In the genomic region with DNA sequence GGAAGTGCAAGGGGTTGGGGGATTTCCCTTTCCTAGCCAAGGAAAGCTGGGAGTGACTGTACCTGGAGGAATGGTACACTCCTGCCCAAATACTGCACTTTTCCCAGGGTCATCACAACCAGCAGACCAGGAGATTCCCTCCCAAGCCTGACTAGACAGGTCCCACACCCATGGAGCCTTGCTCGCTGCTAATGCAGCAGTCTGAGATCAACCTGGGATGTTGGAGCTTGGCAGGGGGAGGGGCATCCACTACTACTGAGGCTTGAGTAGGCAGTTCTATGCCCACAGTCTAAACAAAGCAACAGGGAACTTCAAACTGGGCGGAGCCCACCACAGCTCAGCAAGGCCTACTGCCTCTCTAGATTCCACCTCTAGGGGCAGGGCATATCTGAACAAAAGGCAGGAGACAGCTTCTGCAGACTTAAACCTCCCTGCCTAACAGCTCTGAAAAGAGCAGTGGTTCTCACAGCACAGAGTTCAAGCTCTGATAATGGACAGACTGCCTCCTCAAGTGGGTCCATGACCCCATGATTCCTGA, we compare ENCODE assay signal across 35 cellular contexts. TPM values are rescaled to one million over a fixed set of nuclear protein-coding genes. Genes with fewer than 3 reads are reported as not detected.
DNase-seq lines count a peak whose midpoint lies in the region; ATAC-seq, FAIRE-seq and TF ChIP-seq lines count a peak whose summit lies in the region.
"Had no signal": no experiment of that assay in that cellular context is flagged by ENCODE, and none has a peak within 500 bp of the region (broad histone marks: within the 10 kb centered on the region; RNA-seq: fewer than 3 reads in every experiment).

No MANE protein-coding gene starts in this region.

- POLR2A ChIA-PET in HepG2 (lab: Yijun Ruan, JAX): no interaction called here

- H2AFZ ChIP-seq in HepG2 (ENCODE audit: low read length): no peak overlapping the region
- H2AFZ ChIP-seq: hepatocyte had no signal

- TF ChIP-seq RAD21 in HepG2 (CRISPR knock-in tag; IDR thresholded peaks at IDR 0.05): no peak

- H3K36me3 ChIP-seq in HepG2 (replicated peaks in 1 of 2; ENCODE audit: control insufficient read depth in 1 of 2, insufficient read depth in 2 of 2, low read length in 2 of 2): no peaks in the 10 kb centered on the region
- H3K36me3 ChIP-seq in right lobe of liver: no peaks in the 10 kb centered on the region
- no peaks in the 10 kb centered on the region for H3K36me3 ChIP-seq in uterus
- H3K36me3 ChIP-seq in gastroesophageal sphincter: no peaks in the 10 kb centered on the region
- H3K36me3 ChIP-seq: brain microvascular endothelial cell, gastrocnemius medialis, HAP-1, ovary, transverse colon had no signal

- TF ChIP-seq EP300 in HepG2 (IDR thresholded peaks at IDR 0.05; ENCODE audit: low read depth in 2 of 2, low read length in 2 of 2) (no peak), HepG2 (CRISPR knock-in tag; IDR thresholded peaks at IDR 0.05; ENCODE audit: borderline replicate concordance) (0 out of 2 replicates have a peak, but pooled peaks have one; percentile 25), gastroesophageal sphincter (IDR thresholded peaks at IDR 0.05) (no peak)

- no peak overlapping the region for H3K9ac ChIP-seq in HepG2 (ENCODE audit: insufficient read depth, low read depth, low read length)

- 17% methylated on average over 2 of the region's 2 CpGs for WGBS in HepG2 (ENCODE audit: low lambda C conversion rate)
- WGBS in right lobe of liver (ENCODE audit: insufficient coverage, low coverage, low lambda C conversion rate, missing lambda C conversion rate): 83% methylated on average over 1 of the region's 2 CpGs
- WGBS in gastroesophageal sphincter (ENCODE audit: low coverage in 1 of 2), 2 donors: no CpG with 5 or more reads among the region's 2 CpGs

- in situ Hi-C loops in HepG2 (cut with HindIII; ENCODE audit: extremely low pct_ligation_motif_present, low pct_unique_long_range_greater_than_20kb): no loop called here

- no peak overlapping the region for H3K4me3 ChIP-seq in HepG2 (replicated peaks in 1 of 3; ENCODE audit: insufficient read depth in 1 of 3, low read depth in 2 of 3, low read length in 3 of 3)
- no peak overlapping the region for H3K4me3 ChIP-seq in right lobe of liver
- no peak overlapping the region for H3K4me3 ChIP-seq in epithelial cell of esophagus (ENCODE audit: low read length)
- no peak overlapping the region for H3K4me3 ChIP-seq in uterus
- H3K4me3 ChIP-seq in gastroesophageal sphincter: no peak overlapping the region
- H3K4me3 ChIP-seq: gastrocnemius medialis, HAP-1, hepatocyte, ovary, skin epidermis, transverse colon had no signal

- no peak overlapping the region for H3K27ac ChIP-seq in HepG2 (ENCODE audit: extremely low read length, insufficient read depth, low read length)
- H3K27ac ChIP-seq in right lobe of liver: no peak overlapping the region
- no peak overlapping the region for H3K27ac ChIP-seq in uterus
- no peak overlapping the region for H3K27ac ChIP-seq in gastroesophageal sphincter
- H3K27ac ChIP-seq: brain microvascular endothelial cell, gastrocnemius medialis, hepatocyte, ovary, skin epidermis, transverse colon had no signal

- TF ChIP-seq POLR2A in HepG2 (IDR thresholded peaks at IDR 0.05; ENCODE audit: insufficient read depth in 1 of 2, low read depth in 2 of 2, low read length in 2 of 2) (no peak), right lobe of liver (IDR thresholded peaks at IDR 0.05) (no peak), uterus (IDR thresholded peaks at IDR 0.05) (no peak), gastroesophageal sphincter (IDR thresholded peaks at IDR 0.05) (no peak)

- H3K79me2 ChIP-seq in HepG2 (ENCODE audit: insufficient read depth, low read length): no peaks in the 10 kb centered on the region
- H3K79me2 ChIP-seq: hepatocyte had no signal

- no peaks in the 10 kb centered on the region for H3K27me3 ChIP-seq in HepG2 (ENCODE audit: control insufficient read depth in 1 of 2, insufficient read depth in 2 of 2, low read length in 2 of 2)
- H3K27me3 ChIP-seq in right lobe of liver: no peaks in the 10 kb centered on the region
- no peaks in the 10 kb centered on the region for H3K27me3 ChIP-seq in uterus
- peaks cover 5% of the 10 kb centered on the region for H3K27me3 ChIP-seq in gastroesophageal sphincter
- H3K27me3 ChIP-seq: hepatocyte, ovary, transverse colon had no signal

- peak; percentile 13 for DNase-seq in HepG2 (ENCODE audit: low spot score)
- DNase-seq in right lobe of liver: no peak
- DNase-seq in OCI-M1 (lab: John Stamatoyannopoulos, UW): peak; percentile 9
- peak; percentile 5 for DNase-seq in epithelial cell of esophagus (ENCODE audit: low read depth)
- no peak for DNase-seq in uterus
- DNase-seq: activated CD4-positive, alpha-beta T cell treated with anti-CD3 and anti-CD28 coated beads for 36 hours; activated CD8-positive, alpha-beta memory T cell treated with anti-CD3 and anti-CD28 coated beads for 24 hours; activated T-cell treated with anti-CD3 and anti-CD28 coated beads for 4 hours; amygdala; brain microvascular endothelial cell; gastrocnemius medialis; GDM1; immature natural killer cell; NCI-H1105 treated with DMSO at 0.1 percent for 48 hours; NCI-H2029; NCI-H510A treated with DMSO at 0.1 percent for 48 hours; ovary; SHP77; transverse colon had no signal

- no TSS peak for BruUV-seq in HepG2 (replicated peaks; lab: Mats Ljungman, UMichigan)

- CTCF ChIA-PET in HepG2 (lab: Yijun Ruan, JAX; ENCODE audit: low intra/inter-chr PET ratio, low total read pairs): no interaction called here

- no peak for FAIRE-seq in HepG2 (lab: Jason Lieb, UNC)
- FAIRE-seq: A204.1 had no signal

- peak; percentile 35 for TF ChIP-seq CTCF in HepG2 (CRISPR knock-in tag; IDR thresholded peaks at IDR 0.05)
- no peak for TF ChIP-seq CTCF in right lobe of liver (IDR thresholded peaks at IDR 0.05)
- TF ChIP-seq CTCF in epithelial cell of esophagus (IDR thresholded peaks at IDR 0.05; ENCODE audit: insufficient read depth, low read depth, low read length, missing control alignments): peak; percentile 15
- no peak for TF ChIP-seq CTCF in uterus (IDR thresholded peaks at IDR 0.05)
- no peak for TF ChIP-seq CTCF in gastroesophageal sphincter (IDR thresholded peaks at IDR 0.05)

- no peak overlapping the region for H3K4me2 ChIP-seq in HepG2 (ENCODE audit: low read depth, low read length)
- H3K4me2 ChIP-seq: hepatocyte had no signal

- ATAC-seq in HepG2 (peak; percentile 67), right lobe of liver (no peak), GM18867 (IDR thresholded peaks at IDR 0.05; ENCODE audit: unreplicated experiment) (no peak), HG03378 (IDR thresholded peaks at IDR 0.05; ENCODE audit: unreplicated experiment) (no peak), gastroesophageal sphincter (no peak)
- ATAC-seq: activated CD4-positive, alpha-beta T cell treated with anti-CD3 and anti-CD28 coated beads for 36 hours; gastrocnemius medialis; Panc1; stimulated activated memory B cell treated with anti-CD40 and anti-IgM and Interleukin-4, amounts not matched to agents 10 μg/mL and 1 μg/mL and 100 μg/mL, for 72 hours had no signal

- intact Hi-C loops in HepG2 (cut with micrococcal nuclease; ENCODE audit: unreplicated experiment) (no loop called here), right lobe of liver (cut with DNase I) (no loop called here), uterus (cut with DNase I; ENCODE audit: low total_unique reads) (no loop called here)

- H3K9me3 ChIP-seq in HepG2 (ENCODE audit: low read length) (no peaks in the 10 kb centered on the region), right lobe of liver (no peaks in the 10 kb centered on the region), uterus (no peaks in the 10 kb centered on the region), gastroesophageal sphincter (no peaks in the 10 kb centered on the region)
- H3K9me3 ChIP-seq: gastrocnemius medialis, HAP-1, ovary, transverse colon had no signal

- peaks cover 10% of the 10 kb centered on the region; the same call in 1 of the 2 replicates for H3K4me1 ChIP-seq in HepG2 (ENCODE audit: insufficient read depth, low read length)
- no peaks in the 10 kb centered on the region for H3K4me1 ChIP-seq in right lobe of liver
- H3K4me1 ChIP-seq in uterus: no peaks in the 10 kb centered on the region
- no peaks in the 10 kb centered on the region for H3K4me1 ChIP-seq in gastroesophageal sphincter
- H3K4me1 ChIP-seq: gastrocnemius medialis, HAP-1, transverse colon had no signal

- no peaks in the 10 kb centered on the region for H4K20me1 ChIP-seq in HepG2 (ENCODE audit: insufficient read depth, low read length)

TF ChIP-seq in HepG2, 621 proteins besides CTCF, POLR2A, EP300 and RAD21 (continues in another document):
- TF ChIP-seq MED13 (CRISPR knock-in tag; IDR thresholded peaks at IDR 0.05): no peak
- TF ChIP-seq HOXA9 (CRISPR knock-in tag; IDR thresholded peaks at IDR 0.05; ENCODE audit: borderline replicate concordance): no peak
- TF ChIP-seq ZNF782 (CRISPR knock-in tag; IDR thresholded peaks at IDR 0.05; ENCODE audit: borderline replicate concordance): 0 out of 2 replicates have a peak, but pooled peaks have one; percentile 28

RNA-seq across cellular contexts. Expression of gene SLC22A9, which starts 58.5 kb away (rescaled TPM):
- total RNA-seq in HepG2 (2016; rRNA removed; fragmentation: Illumina TruSeq; extraction: Trizol): 1.9 and 4.0 TPM in 2 replicates
- total RNA-seq in HepG2 (2016; cell fraction: cytosol; rRNA removed; fragmentation: Illumina TruSeq; extraction: Trizol; ENCODE audit: low read depth): 0.10 and 0.26 TPM in 2 replicates
- total RNA-seq in HepG2 (2016; cell fraction: insoluble cytoplasmic fraction; rRNA removed; fragmentation: Illumina TruSeq; extraction: Trizol): 1.8 and 4.0 TPM in 2 replicates
- total RNA-seq in HepG2 (2016; cell fraction: membrane; rRNA removed; fragmentation: Illumina TruSeq; extraction: Trizol): 0.65 and 0.72 TPM in 2 replicates
- total RNA-seq in HepG2 (2016; cell fraction: nucleus; rRNA removed; fragmentation: Illumina TruSeq; extraction: Trizol): 6.9 TPM in 2 replicates
- polyA plus RNA-seq in HepG2 (2011; rRNA removed): 11.7 and 21.9 TPM in 2 replicates
- polyA plus RNA-seq in HepG2 (2011; cell fraction: cytosol; rRNA removed): 8.4 and 21.3 TPM in 2 replicates
- polyA plus RNA-seq in HepG2 (2011; cell fraction: nucleus; rRNA removed): 6.7 and 13.1 TPM in 2 replicates
- 15.3 and 19.4 TPM in 2 replicates for polyA plus RNA-seq in HepG2 (2012)
- polyA plus RNA-seq in HepG2 (2016; cell fraction: cytosol; fragmentation: Illumina TruSeq; extraction: Trizol; ENCODE audit: low read depth): 0.24 and 0.37 TPM in 2 replicates
- polyA plus RNA-seq in HepG2 (2016; cell fraction: insoluble cytoplasmic fraction; fragmentation: Illumina TruSeq; extraction: Trizol; ENCODE audit: low read depth): 0.86 and 1.3 TPM in 2 replicates
- polyA plus RNA-seq in HepG2 (2016; cell fraction: membrane; fragmentation: Illumina TruSeq; extraction: Trizol; ENCODE audit: low read depth): 0.27 and 0.35 TPM in 2 replicates
- polyA plus RNA-seq in HepG2 (2016; cell fraction: nucleus; fragmentation: Illumina TruSeq; extraction: Trizol; ENCODE audit: insufficient read depth, low read depth): 2.8 and 4.3 TPM in 2 replicates
- polyA minus RNA-seq in HepG2 (2011; rRNA and poly(A)+ RNA removed; ENCODE audit: low replicate concordance): 31.3 TPM in 1 of 2 replicates, not detected in the other
- polyA minus RNA-seq in HepG2 (2011; cell fraction: cytosol; rRNA and poly(A)+ RNA removed): 5.6 and 9.9 TPM in 2 replicates
- polyA minus RNA-seq in HepG2 (2011; cell fraction: nucleus; rRNA and poly(A)+ RNA removed): 38.9 and 75.7 TPM in 2 replicates
- 10 to 100 TPM; 12.5 to 19.4 (median 15.3) TPM for total RNA-seq in right lobe of liver
- total RNA-seq in uterus: not detected
- not detected for total RNA-seq in gastroesophageal sphincter
- total RNA-seq: activated CD4-positive, alpha-beta T cell treated with anti-CD3 and anti-CD28 coated beads for 36 hours; cerebellum; fibroblast of lung; M059J; ovary; subcutaneous adipose tissue; T-helper 2 cell treated with Interferon-gamma antibody and Interleukin-4, amounts not matched to agents 100 ng/mL and 5 ng/mL, for 36 hours; transverse colon had no signal
- polyA plus RNA-seq: fibroblast of lung, IgD-negative memory B cell, immature natural killer cell, neural cell, ovary had no signal

Comparison
In these comparisons a context has a peak if more than half of its experiments do, and no peak if none do; other contexts are left out.
1. DNase-seq: peak in HepG2 (single experiment), OCI-M1 (single experiment) and epithelial cell of esophagus (single experiment); none in right lobe of liver (0 of 3) and uterus (0 of 2).
2. CTCF ChIP-seq: peak in HepG2 (single experiment) and epithelial cell of esophagus (single experiment); none in right lobe of liver (0 of 4), uterus (0 of 4) and gastroesophageal sphincter (0 of 4).